In genomic region chr16:86211800-86212199, GRCh38 we compare ENCODE assay signal across 13 cellular contexts.
"Had no signal": no experiment of that assay in that cellular context is flagged by ENCODE, and none has a peak within 500 bp of the region (broad histone marks: within the 10 kb centered on the region; RNA-seq: fewer than 3 reads in every experiment).

No MANE protein-coding gene starts in this region.

- ATAC-seq: left cardiac atrium; lower lobe of right lung; stimulated activated memory B cell treated with anti-CD40 and anti-IgM and Interleukin-4, amounts not matched to agents 10 μg/mL and 1 μg/mL and 100 μg/mL, for 72 hours had no signal

- H3K9me3 ChIP-seq: lower lobe of right lung, neutrophil, upper lobe of left lung had no signal

- H3K4me3 ChIP-seq: coronary artery, lower lobe of right lung, smooth muscle cell, upper lobe of left lung had no signal

- H3K4me2 ChIP-seq: smooth muscle cell had no signal

- H3K36me3 ChIP-seq: lower lobe of right lung, neutrophil, upper lobe of left lung had no signal

- H3K27ac ChIP-seq: coronary artery, lower lobe of right lung, neutrophil had no signal

- H3K27me3 ChIP-seq: upper lobe of left lung had no signal

- DNase-seq: activated CD4-positive, alpha-beta T cell treated with anti-CD3 and anti-CD28 coated beads, Interleukin-2, amount 10 ng/mL, durations not matched to agents 24 days and 14 days; activated T-cell treated with anti-CD3 and anti-CD28 coated beads for 4 hours; caudate nucleus; effector CD4-positive, alpha-beta T cell; foreskin melanocyte; left cardiac atrium; lower lobe of right lung; naive thymus-derived CD4-positive, alpha-beta T cell; upper lobe of left lung had no signal
